Comparison of ENCODE assay signal across 24 cellular contexts in the genomic region with DNA sequence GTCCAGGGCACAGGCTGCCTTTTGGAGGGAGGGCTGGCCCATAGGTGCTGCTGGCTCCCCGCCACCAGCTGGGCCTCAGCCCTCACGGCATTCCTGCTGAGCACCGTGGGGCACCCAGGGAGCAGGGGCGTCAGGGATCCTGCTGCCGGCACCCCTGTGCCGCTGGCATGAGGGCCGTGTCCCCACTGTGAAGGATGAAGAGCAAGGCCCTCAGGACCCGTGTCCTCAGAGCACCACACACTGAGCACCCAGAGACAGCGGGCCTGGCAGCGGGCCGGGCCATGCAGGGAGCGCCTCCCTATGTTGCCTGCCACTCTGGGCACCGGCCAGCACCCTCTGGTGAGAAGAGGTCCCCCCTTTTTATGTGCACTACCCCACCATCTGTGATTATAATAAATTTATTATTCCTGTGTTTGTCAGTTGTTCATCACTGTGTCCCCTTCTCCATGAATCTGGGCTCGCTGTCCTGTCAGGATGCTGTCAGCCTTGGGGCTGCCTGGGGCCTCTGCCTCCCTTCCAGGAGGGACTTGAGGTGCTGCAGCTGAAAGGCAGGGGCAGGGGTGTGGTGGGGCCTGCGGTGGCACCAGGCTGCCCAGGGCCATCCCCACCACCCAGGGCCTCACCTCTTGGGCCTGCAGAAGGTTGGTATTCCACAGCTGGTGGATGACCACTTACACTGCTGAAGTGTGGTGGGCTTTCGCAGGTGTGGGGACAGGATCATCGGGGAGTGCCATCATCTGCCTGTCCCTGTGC.
"Had no signal": no experiment of that assay in that cellular context is flagged by ENCODE, and none has a peak within 500 bp of the region (broad histone marks: within the 10 kb centered on the region; RNA-seq: fewer than 3 reads in every experiment).

No MANE protein-coding gene starts in this region.

- H3K9ac ChIP-seq: parathyroid adenoma had no signal

- H3K27ac ChIP-seq: colonic mucosa, foreskin keratinocyte, left lung, neutrophil, parathyroid adenoma, sigmoid colon, testis had no signal

- H3K27me3 ChIP-seq: colonic mucosa, foreskin keratinocyte, left lung, neutrophil, sigmoid colon, testis had no signal

- H3K27ac Mint-ChIP-seq: activated CD4-positive, alpha-beta T cell treated with anti-CD3 and anti-CD28 coated beads, Interleukin-2, amount 10 ng/mL, durations not matched to agents 24 days and 14 days; activated CD8-positive, alpha-beta T cell treated with anti-CD3 and anti-CD28 coated beads for 36 hours; activated naive CD4-positive, alpha-beta T cell treated with anti-CD3 and anti-CD28 coated beads for 36 hours; memory B cell; stimulated activated memory B cell treated with anti-CD40 and anti-IgM and Interleukin-4, amounts not matched to agents 10 μg/mL and 1 μg/mL and 100 μg/mL, for 72 hours had no signal

- H3K79me2 ChIP-seq: parathyroid adenoma had no signal

- H3K4me1 ChIP-seq: colonic mucosa, left lung, parathyroid adenoma, testis had no signal

- H3K36me3 Mint-ChIP-seq: type B pancreatic cell had no signal

- H3K9me3 ChIP-seq: colonic mucosa, left lung, neutrophil, sigmoid colon, testis had no signal

- H3K4me1 Mint-ChIP-seq: activated CD4-positive, alpha-beta T cell treated with anti-CD3 and anti-CD28 coated beads, Interleukin-2, amount 10 ng/mL, durations not matched to agents 24 days and 14 days; brain; endodermal cell; memory B cell; stimulated activated memory B cell treated with anti-CD40 and anti-IgM and Interleukin-4, amounts not matched to agents 10 μg/mL and 1 μg/mL and 100 μg/mL, for 72 hours had no signal

- H3K27me3 Mint-ChIP-seq: activated CD4-positive, alpha-beta T cell treated with anti-CD3 and anti-CD28 coated beads, Interleukin-2, amount 10 ng/mL, durations not matched to agents 24 days and 14 days; activated CD8-positive, alpha-beta T cell treated with anti-CD3 and anti-CD28 coated beads for 36 hours; brain; central memory CD8-positive, alpha-beta T cell; memory B cell; naive thymus-derived CD4-positive, alpha-beta T cell; stimulated activated memory B cell treated with anti-CD40 and anti-IgM and Interleukin-4, amounts not matched to agents 10 μg/mL and 1 μg/mL and 100 μg/mL, for 72 hours; type B pancreatic cell had no signal

- H3K9me3 Mint-ChIP-seq: activated CD4-positive, alpha-beta T cell treated with anti-CD3 and anti-CD28 coated beads, Interleukin-2, amount 10 ng/mL, durations not matched to agents 24 days and 14 days; activated CD8-positive, alpha-beta T cell treated with anti-CD3 and anti-CD28 coated beads for 36 hours; activated naive CD4-positive, alpha-beta T cell treated with anti-CD3 and anti-CD28 coated beads for 36 hours; activated T-cell treated with anti-CD3 and anti-CD28 coated beads, Interleukin-2, amount 50 U/mL, for 4 hours; brain; central memory CD8-positive, alpha-beta T cell; endodermal cell; memory B cell; naive thymus-derived CD4-positive, alpha-beta T cell; stimulated activated memory B cell treated with anti-CD40 and anti-IgM and Interleukin-4, amounts not matched to agents 10 μg/mL and 1 μg/mL and 100 μg/mL, for 72 hours; type B pancreatic cell had no signal

- H3K4me3 Mint-ChIP-seq: activated CD4-positive, alpha-beta T cell treated with anti-CD3 and anti-CD28 coated beads, Interleukin-2, amount 10 ng/mL, durations not matched to agents 24 days and 14 days; activated CD8-positive, alpha-beta T cell treated with anti-CD3 and anti-CD28 coated beads for 36 hours; activated naive CD4-positive, alpha-beta T cell treated with anti-CD3 and anti-CD28 coated beads for 36 hours; activated T-cell treated with anti-CD3 and anti-CD28 coated beads, Interleukin-2, amount 50 U/mL, for 4 hours; brain; central memory CD8-positive, alpha-beta T cell; endodermal cell; memory B cell; naive thymus-derived CD4-positive, alpha-beta T cell; stimulated activated memory B cell treated with anti-CD40 and anti-IgM and Interleukin-4, amounts not matched to agents 10 μg/mL and 1 μg/mL and 100 μg/mL, for 72 hours; type B pancreatic cell had no signal

- ATAC-seq: activated T-cell treated with anti-CD3 and anti-CD28 coated beads, Interleukin-2, amount 50 U/mL, for 4 hours; foreskin keratinocyte; left lung; naive thymus-derived CD4-positive, alpha-beta T cell; stimulated activated memory B cell treated with anti-CD40 and anti-IgM and Interleukin-4, amounts not matched to agents 10 μg/mL and 1 μg/mL and 100 μg/mL, for 72 hours had no signal

- H3K4me3 ChIP-seq: colonic mucosa, left lung, sigmoid colon, testis had no signal

- FAIRE-seq: islet of Langerhans had no signal

- H2AFZ ChIP-seq: parathyroid adenoma had no signal

- DNase-seq: activated CD4-positive, alpha-beta T cell treated with anti-CD3 and anti-CD28 coated beads, Interleukin-2, amount 10 ng/mL, durations not matched to agents 24 days and 14 days; activated CD4-positive, CD25-positive, alpha-beta regulatory T cell; activated CD8-positive, alpha-beta T cell treated with anti-CD3 and anti-CD28 coated beads for 36 hours; activated naive CD4-positive, alpha-beta T cell treated with anti-CD3 and anti-CD28 coated beads for 36 hours; activated T-cell treated with anti-CD3 and anti-CD28 coated beads, Interleukin-2, amount 50 U/mL, for 4 hours; colonic mucosa; endodermal cell; foreskin keratinocyte; hippocampal formation; sigmoid colon; stimulated activated CD4-positive, alpha-beta T cell treated with anti-CD3 and anti-CD28 coated beads, Interleukin-4, amount 100 ng/mL, for 4 hours; T-helper 1 cell; T-helper 9 cell; testis had no signal
